22 cellular contexts compared by ENCODE assay signal in the genomic region with DNA sequence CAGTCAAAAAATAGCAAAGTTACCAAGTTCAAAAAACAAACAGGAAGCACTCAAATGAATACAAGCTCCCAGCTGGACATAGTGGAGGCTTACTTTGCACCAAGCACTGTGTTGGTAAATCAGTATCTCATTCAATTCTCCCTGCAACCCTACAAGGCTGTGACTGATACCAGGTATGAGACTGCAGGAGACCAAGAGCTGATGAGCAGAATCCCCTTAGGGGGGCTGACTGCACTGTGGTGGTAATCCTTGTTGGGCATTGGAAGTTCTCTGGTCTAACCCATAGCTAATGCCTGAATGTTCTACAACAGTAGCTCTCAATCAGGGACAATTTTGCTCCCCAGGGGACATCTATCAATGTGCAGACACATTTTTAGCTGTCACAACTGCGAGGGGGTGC.
"Had no signal": no experiment of that assay in that cellular context is flagged by ENCODE, and none has a peak within 500 bp of the region (broad histone marks: within the 10 kb centered on the region; RNA-seq: fewer than 3 reads in every experiment).

No MANE protein-coding gene starts in this region.

- H3K4me1 ChIP-seq: colonic mucosa, lower lobe of right lung, pancreas, prostate gland, transverse colon had no signal

- ATAC-seq: lower lobe of right lung; pancreas; sciatic nerve; stimulated activated naive B cell treated with anti-CD40 and anti-IgM and Interleukin-4, amounts not matched to agents 10 μg/mL and 1 μg/mL and 100 μg/mL, for 72 hours; stimulated activated naive CD8-positive, alpha-beta T cell treated with anti-CD3 and anti-CD28 coated beads, Interleukin-15, amount 100 ng/mL, for 72 hours had no signal

- H3K27ac Mint-ChIP-seq: memory B cell; stimulated activated naive B cell treated with anti-CD40 and anti-IgM and Interleukin-4, amounts not matched to agents 10 μg/mL and 1 μg/mL and 100 μg/mL, for 72 hours; stimulated activated naive CD8-positive, alpha-beta T cell treated with anti-CD3 and anti-CD28 coated beads, Interleukin-15, amount 100 ng/mL, for 72 hours had no signal

- H3K4me3 Mint-ChIP-seq: memory B cell; naive B cell; nephron; stimulated activated naive B cell treated with anti-CD40 and anti-IgM and Interleukin-4, amounts not matched to agents 10 μg/mL and 1 μg/mL and 100 μg/mL, for 72 hours; stimulated activated naive CD8-positive, alpha-beta T cell treated with anti-CD3 and anti-CD28 coated beads, Interleukin-15, amount 100 ng/mL, for 72 hours had no signal

- H3K36me3 ChIP-seq: colonic mucosa, lower lobe of right lung, pancreas, prostate gland, thoracic aorta, transverse colon had no signal

- H3K4me3 ChIP-seq: colonic mucosa, lower lobe of right lung, pancreas, prostate gland, thoracic aorta, transverse colon had no signal

- H3K27me3 ChIP-seq: colonic mucosa, pancreas, transverse colon had no signal

- H3K4me1 Mint-ChIP-seq: memory B cell; naive B cell; stimulated activated naive B cell treated with anti-CD40 and anti-IgM and Interleukin-4, amounts not matched to agents 10 μg/mL and 1 μg/mL and 100 μg/mL, for 72 hours; stimulated activated naive CD8-positive, alpha-beta T cell treated with anti-CD3 and anti-CD28 coated beads, Interleukin-15, amount 100 ng/mL, for 72 hours had no signal

- DNase-seq: cerebellar nuclear complex; colonic mucosa; dermis blood vessel endothelial cell; effector CD8-positive, alpha-beta T cell; foreskin melanocyte; head of caudate nucleus; hippocampal formation; lower lobe of right lung; midbrain; naive B cell; occipital lobe; pancreas; stimulated activated CD4-positive, alpha-beta T cell treated with anti-CD3 and anti-CD28 coated beads, Interleukin-2, amount 100 ng/mL, for 24 hours; stimulated activated CD4-positive, alpha-beta T cell treated with anti-CD3 and anti-CD28 coated beads, Interleukin-4, amount 100 ng/mL, for 4 hours; stimulated activated naive B cell treated with anti-CD40 and anti-IgM and Interleukin-4, amounts not matched to agents 10 μg/mL and 1 μg/mL and 100 μg/mL, for 72 hours; stimulated activated naive CD8-positive, alpha-beta T cell treated with anti-CD3 and anti-CD28 coated beads, Interleukin-15, amount 100 ng/mL, for 72 hours; transverse colon had no signal

- H3K36me3 Mint-ChIP-seq: memory B cell; naive B cell; stimulated activated naive B cell treated with anti-CD40 and anti-IgM and Interleukin-4, amounts not matched to agents 10 μg/mL and 1 μg/mL and 100 μg/mL, for 72 hours had no signal

- FAIRE-seq: pancreas had no signal

- H3K27ac ChIP-seq: colonic mucosa, lower lobe of right lung, pancreas, prostate gland, thoracic aorta, transverse colon had no signal

- H3K27me3 Mint-ChIP-seq: memory B cell; naive B cell; stimulated activated naive B cell treated with anti-CD40 and anti-IgM and Interleukin-4, amounts not matched to agents 10 μg/mL and 1 μg/mL and 100 μg/mL, for 72 hours; stimulated activated naive CD8-positive, alpha-beta T cell treated with anti-CD3 and anti-CD28 coated beads, Interleukin-15, amount 100 ng/mL, for 72 hours had no signal

- H3K9me3 Mint-ChIP-seq: nephron had no signal

- H3K9me3 ChIP-seq: colonic mucosa, lower lobe of right lung, pancreas, prostate gland, thoracic aorta, transverse colon had no signal
